12 cellular contexts compared by ENCODE assay signal in the genomic region with DNA sequence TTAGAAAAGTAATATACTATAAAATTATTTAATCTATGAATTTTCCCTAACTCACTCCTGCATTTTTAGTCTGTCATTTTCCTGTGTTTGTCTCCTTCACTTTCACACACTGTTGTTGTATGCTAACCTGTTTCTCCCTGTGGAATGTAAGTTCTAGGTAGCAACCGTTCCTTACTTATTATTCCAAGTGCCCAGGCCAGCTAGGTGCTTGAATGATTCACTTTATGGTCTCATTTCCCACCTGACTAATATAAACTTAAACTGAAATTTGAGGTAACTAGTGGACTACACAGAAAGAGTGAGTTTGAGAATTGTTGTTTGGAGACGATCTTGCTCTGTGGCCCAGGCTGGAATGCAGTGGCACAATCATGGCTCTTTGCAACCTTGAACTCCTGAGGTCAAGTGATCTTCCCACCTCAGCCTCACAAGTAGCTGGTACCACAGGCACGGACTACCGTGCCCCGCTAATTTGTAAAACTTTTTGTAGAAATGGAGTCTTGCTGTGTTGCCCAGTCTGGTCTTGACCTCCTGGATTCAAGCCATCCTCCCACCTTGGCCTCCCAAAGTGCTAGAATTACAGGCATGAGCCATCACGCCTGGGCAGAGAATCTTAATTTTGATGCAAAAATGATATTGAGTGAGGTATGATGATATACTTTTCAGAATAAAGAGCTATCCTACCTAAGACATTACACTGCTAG. TPM values are rescaled to one million over a fixed set of nuclear protein-coding genes. Genes with fewer than 3 reads are reported as not detected.
DNase-seq lines count a peak whose midpoint lies in the region; ATAC-seq and TF ChIP-seq lines count a peak whose summit lies in the region.
"Had no signal": no experiment of that assay in that cellular context is flagged by ENCODE, and none has a peak within 500 bp of the region (broad histone marks: within the 10 kb centered on the region; RNA-seq: fewer than 3 reads in every experiment).

No MANE protein-coding gene starts in this region.

- H3K36me3 ChIP-seq in BLaER1: peaks cover 29% of the 10 kb centered on the region
- H3K36me3 ChIP-seq in HUES6 (ENCODE audit: control insufficient read depth, insufficient read depth, low read length): peaks cover 5% of the 10 kb centered on the region
- H3K36me3 ChIP-seq in A673 (ENCODE audit: insufficient read depth, low read length, poor library complexity, severe bottlenecking): peaks cover 5% of the 10 kb centered on the region
- H3K36me3 ChIP-seq: colonic mucosa had no signal

- POLR2A ChIA-PET in A673 (lab: Charles Lee; ENCODE audit: low non-redundant PET): interaction anchor here (0.6 kb wide), 1 partner anchor 636 kb away, joined by 6 read pairs; no protein-coding TSS in a partner anchor

- no TSS peak for BruUV-seq in A673 (replicated peaks; lab: Mats Ljungman, UMichigan)

- H3K27me3 Mint-ChIP-seq in nephron (ENCODE audit: low read depth): no peaks in the 10 kb centered on the region

- peaks cover 14% of the 10 kb centered on the region for H3K36me3 Mint-ChIP-seq in nephron (ENCODE audit: low read depth)

- H4K20me1 ChIP-seq in BLaER1: peaks cover 51% of the 10 kb centered on the region

- CTCF ChIA-PET in A673 (lab: Charles Lee): no interaction called here

- H3K9me3 Mint-ChIP-seq in nephron: no peaks in the 10 kb centered on the region

- ATAC-seq in GM18909 (IDR thresholded peaks at IDR 0.05; ENCODE audit: poor library complexity, unreplicated experiment): no peak

- peak overlapping the region; percentile 92 to 95 (median 93) for H3K4me3 Mint-ChIP-seq in nephron

- H3K4me2 ChIP-seq in BLaER1: peak overlapping the region; percentile 88

- no peak for DNase-seq in dorsolateral prefrontal cortex
- no peak for DNase-seq in A673 (ENCODE audit: low spot score)
- DNase-seq in GM13976 (ENCODE audit: low spot score): no peak
- DNase-seq in activated CD4-positive, alpha-beta T cell treated with anti-CD3 and anti-CD28 coated beads, Interleukin-2, amount 50 U/mL, for 4 hours: no peak
- DNase-seq: colonic mucosa, DMS153, H7, NCI-H187 treated with DMSO at 0.1 percent for 48 hours had no signal

- in situ Hi-C loops in GM13976 (cut with MboI; ENCODE audit: low sequenced_read_pairs, unreplicated experiment): no loop called here

- peak overlapping the region; percentile 90; the same call in 1 of the 2 replicates for H3K9ac ChIP-seq in BLaER1
- H3K9ac ChIP-seq in HUES6 (ENCODE audit: low read length): no peak overlapping the region

- intact Hi-C loops in dorsolateral prefrontal cortex (cut with DNase I): no loop called here
- intact Hi-C loops in A673 (cut with micrococcal nuclease; ENCODE audit: unreplicated experiment): no loop called here

- no peaks in the 10 kb centered on the region for H3K27me3 ChIP-seq in BLaER1
- no peaks in the 10 kb centered on the region for H3K27me3 ChIP-seq in HUES6 (ENCODE audit: control insufficient read depth, insufficient read depth, low read length)
- no peaks in the 10 kb centered on the region for H3K27me3 ChIP-seq in dorsolateral prefrontal cortex
- no peaks in the 10 kb centered on the region for H3K27me3 ChIP-seq in A673 (replicated peaks; ENCODE audit: insufficient read depth, low read depth, low read length, poor library complexity)
- H3K27me3 ChIP-seq: colonic mucosa had no signal

- peak overlapping the region; percentile 11 to 95 (median 47) for H3K27ac Mint-ChIP-seq in nephron

- no peaks in the 10 kb centered on the region for H3K9me3 ChIP-seq in BLaER1
- H3K9me3 ChIP-seq in HUES6 (ENCODE audit: control insufficient read depth, insufficient read depth, low read depth, low read length): no peaks in the 10 kb centered on the region
- H3K9me3 ChIP-seq in A673 (ENCODE audit: low read depth, low read length, poor library complexity, severe bottlenecking): no peaks in the 10 kb centered on the region
- H3K9me3 ChIP-seq: colonic mucosa had no signal

- TF ChIP-seq CTCF in dorsolateral prefrontal cortex (IDR thresholded peaks at IDR 0.05 in 54 of 56, conservative IDR thresholded peaks at IDR 0.05 in 2 of 56; ENCODE audit: low read depth in 1 of 56, partially characterized antibody in 56 of 56): no peak
- TF ChIP-seq CTCF in nephron (IDR thresholded peaks at IDR 0.05; ENCODE audit: unreplicated experiment in 3 of 3): no peak
- no peak for TF ChIP-seq CTCF in A673 (conservative IDR thresholded peaks at IDR 0.05; ENCODE audit: low read depth, low read length)
- TF ChIP-seq CTCF in GM13976 (IDR thresholded peaks at IDR 0.05; ENCODE audit: borderline replicate concordance, control extremely low read depth, extremely low read depth, insufficient read depth, missing control alignments): no peak

- H3K4me3 ChIP-seq in BLaER1: no peak overlapping the region
- H3K4me3 ChIP-seq in HUES6 (ENCODE audit: low read depth, low read length): 0 out of 2 replicates have a peak overlapping the region, but pooled peaks have one; percentile 4
- peak overlapping the region in 51 of 59 donors; percentile 11 to 98 (median 90) for H3K4me3 ChIP-seq in dorsolateral prefrontal cortex
- no peak overlapping the region for H3K4me3 ChIP-seq in A673 (ENCODE audit: low read depth, low read length, poor library complexity, severe bottlenecking)

- H3K27ac ChIP-seq in BLaER1: no peak overlapping the region
- no peak overlapping the region for H3K27ac ChIP-seq in HUES6 (ENCODE audit: low read depth, low read length)
- H3K27ac ChIP-seq in dorsolateral prefrontal cortex: no peak overlapping the region
- H3K27ac ChIP-seq in A673 (ENCODE audit: low read depth, low read length, poor library complexity, severe bottlenecking): no peak overlapping the region

- H3K4me1 ChIP-seq in BLaER1 (peaks cover 41% of the 10 kb centered on the region), HUES6 (ENCODE audit: control insufficient read depth, insufficient read depth, low read length) (peaks cover 16% of the 10 kb centered on the region; the same call in 1 of the 2 replicates), A673 (ENCODE audit: insufficient read depth, low read length, poor library complexity, severe bottlenecking) (peaks cover 11% of the 10 kb centered on the region)
- H3K4me1 ChIP-seq: colonic mucosa had no signal

- peaks cover 31% of the 10 kb centered on the region for H3K4me1 Mint-ChIP-seq in nephron

RNA-seq across cellular contexts. Expression of a gene that starts 1.9 kb away (rescaled TPM):
- total RNA-seq in dorsolateral prefrontal cortex (10 to 100 TPM; 45.4 to 96.2 (median 73.5) TPM), A673 (2021) (23.1 and 25.9 TPM in 2 replicates)

RNA-seq across cellular contexts. Expression of a gene that starts 30.0 kb away (rescaled TPM):
- total RNA-seq in dorsolateral prefrontal cortex (10 to 100 TPM; 12.2 to 34.7 (median 23.8) TPM), A673 (2021) (52.1 and 53.4 TPM in 2 replicates)

Comparison
In these comparisons a context has a peak if more than half of its experiments do, and no peak if none do; other contexts are left out.
1. H3K4me3 ChIP-seq: peak in HUES6 (single experiment) and dorsolateral prefrontal cortex (51 of 59); none in BLaER1 (single experiment) and A673 (single experiment).